Comparison of ENCODE assay signal across 10 cellular contexts in the genomic region with DNA sequence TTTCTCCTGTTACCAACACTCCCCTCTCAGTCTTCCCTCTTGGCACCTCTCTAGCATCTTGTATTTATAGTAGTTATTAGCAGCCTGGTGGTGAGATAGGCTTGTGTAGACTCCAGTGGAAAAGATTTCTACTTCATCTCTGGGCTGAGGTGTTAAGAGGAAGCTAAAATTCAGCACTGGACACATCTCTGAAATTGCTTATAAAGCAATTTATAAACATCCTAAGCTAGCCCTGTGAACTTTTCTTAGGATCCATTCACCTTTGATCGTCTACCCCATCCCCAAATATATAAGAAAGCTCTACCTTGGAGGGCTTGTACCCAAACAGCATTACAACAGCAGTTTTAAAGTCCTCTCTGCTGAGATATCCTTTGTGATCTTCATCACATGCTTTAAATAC. TPM values are rescaled to one million over a fixed set of nuclear protein-coding genes. Genes with fewer than 3 reads are reported as not detected.
DNase-seq lines count a peak whose midpoint lies in the region; ATAC-seq and TF ChIP-seq lines count a peak whose summit lies in the region.
"Had no signal": no experiment of that assay in that cellular context is flagged by ENCODE, and none has a peak within 500 bp of the region (broad histone marks: within the 10 kb centered on the region; RNA-seq: fewer than 3 reads in every experiment).

No MANE protein-coding gene starts in this region.

- peaks cover 5% of the 10 kb centered on the region for H3K9me3 Mint-ChIP-seq in activated CD4-positive, alpha-beta T cell treated with anti-CD3 and anti-CD28 coated beads, Interleukin-2, amount 10 ng/mL, durations not matched to agents 7 days and 5 days

- no peaks in the 10 kb centered on the region for H3K27me3 Mint-ChIP-seq in activated CD4-positive, alpha-beta T cell treated with anti-CD3 and anti-CD28 coated beads, Interleukin-2, amount 10 ng/mL, durations not matched to agents 7 days and 5 days

- peak overlapping the region; percentile 81 for H3K4me2 ChIP-seq in PC-9

- ATAC-seq in psoas muscle (no peak), HG02588 (IDR thresholded peaks at IDR 0.05; ENCODE audit: unreplicated experiment) (no peak)

- H3K27ac ChIP-seq in PC-9 (no peak overlapping the region), psoas muscle (no peak overlapping the region)

- POLR2A ChIA-PET in activated CD4-positive, alpha-beta T cell treated with anti-CD3 and anti-CD28 coated beads, Interleukin-2, amount 10 ng/mL, durations not matched to agents 7 days and 5 days (lab: Charles Lee): interaction anchor here (0.7 kb wide), 1 partner anchor 1501 kb away, joined by 4 read pairs; no protein-coding TSS in a partner anchor
- POLR2A ChIA-PET in PC-9 (lab: Charles Lee; ENCODE audit: unreplicated experiment): no interaction called here

- H3K36me3 Mint-ChIP-seq in activated CD4-positive, alpha-beta T cell treated with anti-CD3 and anti-CD28 coated beads, Interleukin-2, amount 10 ng/mL, durations not matched to agents 7 days and 5 days (ENCODE audit: low read depth): peaks cover 35% of the 10 kb centered on the region

- intact Hi-C loops in PC-9 (cut with micrococcal nuclease; ENCODE audit: unreplicated experiment): loop anchor here (10.0 kb wide), 1 partner anchor 801 kb away; no protein-coding TSS in a partner anchor
- intact Hi-C loops in psoas muscle (cut with DNase I): loop anchor here in 1 of 2 donors (10.0 kb wide), 1 partner anchor 1399 kb away; a partner anchor contains a TSS

- H3K36me3 ChIP-seq in PC-9 (ENCODE audit: low read depth) (no peaks in the 10 kb centered on the region), psoas muscle (ENCODE audit: insufficient read depth in 1 of 2, low read depth in 1 of 2) (peaks cover 0 to 16% of the 10 kb centered on the region in 2 donors)
- H3K36me3 ChIP-seq: right atrium auricular region had no signal

- H3K79me2 ChIP-seq in PC-9 (ENCODE audit: low read depth): peaks cover 21% of the 10 kb centered on the region

- no peak for DNase-seq in activated CD4-positive, alpha-beta T cell treated with anti-CD3 and anti-CD28 coated beads, Interleukin-2, amount 10 ng/mL, durations not matched to agents 7 days and 5 days
- no peak for DNase-seq in activated CD4-positive, alpha-beta T cell treated with anti-CD3 and anti-CD28 coated beads for 1 hour
- DNase-seq in PC-9 (no peak), epithelial cell of proximal tubule (ENCODE audit: low read depth) (no peak), psoas muscle (no peak), T-helper 9 cell (no peak), NCI-H1436 treated with DMSO at 0.1 percent for 48 hours (lab: John Stamatoyannopoulos, UW) (no peak)
- DNase-seq: NCI-H1417 treated with DMSO at 0.1 percent for 48 hours had no signal

- H3K4me3 ChIP-seq in PC-9 (peak overlapping the region; percentile 66), epithelial cell of proximal tubule (ENCODE audit: low read depth, low read length) (peak overlapping the region; percentile 82), psoas muscle (peak overlapping the region; percentile 91)

- H4K20me1 ChIP-seq in PC-9 (ENCODE audit: insufficient read depth): no peaks in the 10 kb centered on the region

- 50 to 59% (median 53%) methylated on average over 1 of the region's 1 CpG for WGBS in psoas muscle, 3 donors

- H3K9me2 ChIP-seq in PC-9 (ENCODE audit: insufficient read depth): no peaks in the 10 kb centered on the region

- peak overlapping the region; percentile 92 for H3K4me3 Mint-ChIP-seq in activated CD4-positive, alpha-beta T cell treated with anti-CD3 and anti-CD28 coated beads, Interleukin-2, amount 10 ng/mL, durations not matched to agents 7 days and 5 days

- H3K27me3 ChIP-seq in PC-9 (ENCODE audit: insufficient read depth, low read depth) (no peaks in the 10 kb centered on the region), psoas muscle (ENCODE audit: insufficient read depth in 3 of 3, low read length in 2 of 3) (no peaks in the 10 kb centered on the region)
- H3K27me3 ChIP-seq: right atrium auricular region had no signal

- H3K9me3 ChIP-seq in PC-9 (ENCODE audit: insufficient read depth, low read depth): no peaks in the 10 kb centered on the region
- H3K9me3 ChIP-seq in psoas muscle: no peaks in the 10 kb centered on the region
- H3K9me3 ChIP-seq: right atrium auricular region had no signal

- peaks cover 42% of the 10 kb centered on the region for H3K4me1 Mint-ChIP-seq in activated CD4-positive, alpha-beta T cell treated with anti-CD3 and anti-CD28 coated beads, Interleukin-2, amount 10 ng/mL, durations not matched to agents 7 days and 5 days

- CTCF ChIA-PET in activated CD4-positive, alpha-beta T cell treated with anti-CD3 and anti-CD28 coated beads, Interleukin-2, amount 10 ng/mL, durations not matched to agents 7 days and 5 days (lab: Charles Lee): interaction anchor here (0.8 to 2.9 kb wide), 2 partner anchors 10 to 14 kb away, joined by 5 to 12 read pairs; no protein-coding TSS in a partner anchor
- CTCF ChIA-PET in PC-9 (lab: Charles Lee): no interaction called here

- peaks cover 9% of the 10 kb centered on the region; the same call in 1 of the 2 replicates for H3F3A ChIP-seq in PC-9 (ENCODE audit: insufficient read depth, low read depth)

- TF ChIP-seq CTCF in PC-9 (conservative IDR thresholded peaks at IDR 0.05) (no peak), epithelial cell of proximal tubule (conservative IDR thresholded peaks at IDR 0.05; ENCODE audit: low read depth, low read length) (no peak), psoas muscle (IDR thresholded peaks at IDR 0.05) (no peak)

- H3K4me1 ChIP-seq in PC-9 (replicated peaks; ENCODE audit: insufficient read depth): peaks cover 20% of the 10 kb centered on the region; the same call in 1 of the 2 replicates
- peaks cover 20% of the 10 kb centered on the region for H3K4me1 ChIP-seq in psoas muscle

- BruUV-seq in PC-9 (replicated peaks; lab: Mats Ljungman, UMichigan): no TSS peak

- no peak overlapping the region for H3K27ac Mint-ChIP-seq in activated CD4-positive, alpha-beta T cell treated with anti-CD3 and anti-CD28 coated beads, Interleukin-2, amount 10 ng/mL, durations not matched to agents 7 days and 5 days

- H2AFZ ChIP-seq in PC-9: peak overlapping the region; percentile 94

RNA-seq across cellular contexts. Expression of a gene that starts 0.9 kb away (rescaled TPM):
- 1 to 10 TPM; 7.7 to 8.6 TPM for total RNA-seq in activated CD4-positive, alpha-beta T cell treated with anti-CD3 and anti-CD28 coated beads, Interleukin-2, amount 10 ng/mL, durations not matched to agents 7 days and 5 days
- total RNA-seq in PC-9 (2021) (8.4 and 10.3 TPM in 2 replicates), epithelial cell of proximal tubule (11.4 and 17.4 TPM in 2 replicates), psoas muscle (1 to 10 TPM in 3 of 4 donors, under 1 TPM in 1; 0.59 to 4.2 (median 1.5) TPM)
- 1 to 10 TPM; 2.4 to 5.3 (median 2.5) TPM for polyA plus RNA-seq in psoas muscle

RNA-seq across cellular contexts. Expression of a gene that starts 2.1 kb away (rescaled TPM):
- total RNA-seq in activated CD4-positive, alpha-beta T cell treated with anti-CD3 and anti-CD28 coated beads, Interleukin-2, amount 10 ng/mL, durations not matched to agents 7 days and 5 days: 10 to 100 TPM; 77.9 to 79.6 TPM
- 12.6 and 12.8 TPM in 2 replicates for total RNA-seq in PC-9 (2021)
- total RNA-seq in epithelial cell of proximal tubule: 40.2 and 66.4 TPM in 2 replicates
- 1 to 10 TPM; 4.2 to 8.4 (median 4.4) TPM for total RNA-seq in psoas muscle
- polyA plus RNA-seq in psoas muscle: 10 to 100 TPM in 1 of 3 donors, 1 to 10 TPM in 2; 1.7 to 13.1 (median 7.0) TPM
